Comparison of ENCODE assay signal across 1 cellular context in the genomic region with DNA sequence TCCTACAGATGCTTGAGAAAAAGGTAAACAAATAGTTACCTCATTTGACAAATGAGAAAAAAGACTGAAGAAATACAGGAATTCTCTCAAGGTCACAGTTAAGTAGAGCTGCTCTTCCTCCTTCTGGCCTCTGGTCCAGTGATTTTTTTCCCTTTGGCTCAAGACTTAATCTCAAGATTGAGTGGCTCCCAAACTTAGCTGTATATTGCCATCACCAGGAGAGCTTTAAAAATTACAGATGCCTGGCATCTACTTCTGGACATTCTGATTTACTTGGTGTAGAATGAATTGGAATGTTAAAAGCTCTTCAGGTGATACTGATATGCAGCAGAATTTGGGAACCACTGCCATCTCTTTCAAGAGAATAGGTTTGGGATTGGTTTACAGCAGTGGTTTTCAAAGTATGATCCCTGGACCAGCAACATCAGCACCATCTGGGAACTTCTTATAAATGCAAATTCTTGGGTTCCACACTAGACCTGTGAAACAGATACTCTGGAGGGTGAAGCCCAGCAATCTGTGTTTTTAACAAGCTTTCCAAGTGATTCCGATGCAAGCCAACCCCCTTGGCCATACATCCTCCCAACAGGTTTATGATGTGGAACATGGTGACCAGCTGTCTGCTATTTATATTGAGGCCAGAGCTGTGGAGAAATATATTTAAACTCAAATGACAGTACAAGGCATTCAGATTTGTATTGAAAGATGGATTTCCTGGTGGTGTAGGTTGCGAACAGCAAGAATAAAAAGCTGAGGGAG.
TF ChIP-seq lines count a peak whose summit lies in the region.

No MANE protein-coding gene starts in this region.

TF ChIP-seq in SK-N-SH, 30 proteins besides CTCF, POLR2A, EP300 and RAD21:
- TF ChIP-seq, protein P1, sequence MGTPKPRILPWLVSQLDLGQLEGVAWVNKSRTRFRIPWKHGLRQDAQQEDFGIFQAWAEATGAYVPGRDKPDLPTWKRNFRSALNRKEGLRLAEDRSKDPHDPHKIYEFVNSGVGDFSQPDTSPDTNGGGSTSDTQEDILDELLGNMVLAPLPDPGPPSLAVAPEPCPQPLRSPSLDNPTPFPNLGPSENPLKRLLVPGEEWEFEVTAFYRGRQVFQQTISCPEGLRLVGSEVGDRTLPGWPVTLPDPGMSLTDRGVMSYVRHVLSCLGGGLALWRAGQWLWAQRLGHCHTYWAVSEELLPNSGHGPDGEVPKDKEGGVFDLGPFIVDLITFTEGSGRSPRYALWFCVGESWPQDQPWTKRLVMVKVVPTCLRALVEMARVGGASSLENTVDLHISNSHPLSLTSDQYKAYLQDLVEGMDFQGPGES (IDR thresholded peaks at IDR 0.05; ENCODE audit: low read depth, low read length) = no peak
- TF ChIP-seq, protein P2, sequence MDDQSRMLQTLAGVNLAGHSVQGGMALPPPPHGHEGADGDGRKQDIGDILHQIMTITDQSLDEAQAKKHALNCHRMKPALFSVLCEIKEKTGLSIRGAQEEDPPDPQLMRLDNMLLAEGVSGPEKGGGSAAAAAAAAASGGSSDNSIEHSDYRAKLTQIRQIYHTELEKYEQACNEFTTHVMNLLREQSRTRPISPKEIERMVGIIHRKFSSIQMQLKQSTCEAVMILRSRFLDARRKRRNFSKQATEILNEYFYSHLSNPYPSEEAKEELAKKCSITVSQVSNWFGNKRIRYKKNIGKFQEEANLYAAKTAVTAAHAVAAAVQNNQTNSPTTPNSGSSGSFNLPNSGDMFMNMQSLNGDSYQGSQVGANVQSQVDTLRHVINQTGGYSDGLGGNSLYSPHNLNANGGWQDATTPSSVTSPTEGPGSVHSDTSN (IDR thresholded peaks at IDR 0.05) = no peak
- TF ChIP-seq, protein P3, sequence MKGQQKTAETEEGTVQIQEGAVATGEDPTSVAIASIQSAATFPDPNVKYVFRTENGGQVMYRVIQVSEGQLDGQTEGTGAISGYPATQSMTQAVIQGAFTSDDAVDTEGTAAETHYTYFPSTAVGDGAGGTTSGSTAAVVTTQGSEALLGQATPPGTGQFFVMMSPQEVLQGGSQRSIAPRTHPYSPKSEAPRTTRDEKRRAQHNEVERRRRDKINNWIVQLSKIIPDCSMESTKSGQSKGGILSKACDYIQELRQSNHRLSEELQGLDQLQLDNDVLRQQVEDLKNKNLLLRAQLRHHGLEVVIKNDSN (IDR thresholded peaks at IDR 0.05; ENCODE audit: borderline replicate concordance, low read depth) = no peak
- TF ChIP-seq REST (IDR thresholded peaks at IDR 0.05; ENCODE audit: low read depth, low read length) = no peak
- TF ChIP-seq FOXM1 (IDR thresholded peaks at IDR 0.05; ENCODE audit: low read depth) = no peak
- no peak for TF ChIP-seq FOSL2 (IDR thresholded peaks at IDR 0.05; ENCODE audit: borderline replicate concordance, low read depth)
- no peak for TF ChIP-seq MEF2A (IDR thresholded peaks at IDR 0.05; ENCODE audit: borderline replicate concordance, low read depth)
- TF ChIP-seq, protein P4, sequence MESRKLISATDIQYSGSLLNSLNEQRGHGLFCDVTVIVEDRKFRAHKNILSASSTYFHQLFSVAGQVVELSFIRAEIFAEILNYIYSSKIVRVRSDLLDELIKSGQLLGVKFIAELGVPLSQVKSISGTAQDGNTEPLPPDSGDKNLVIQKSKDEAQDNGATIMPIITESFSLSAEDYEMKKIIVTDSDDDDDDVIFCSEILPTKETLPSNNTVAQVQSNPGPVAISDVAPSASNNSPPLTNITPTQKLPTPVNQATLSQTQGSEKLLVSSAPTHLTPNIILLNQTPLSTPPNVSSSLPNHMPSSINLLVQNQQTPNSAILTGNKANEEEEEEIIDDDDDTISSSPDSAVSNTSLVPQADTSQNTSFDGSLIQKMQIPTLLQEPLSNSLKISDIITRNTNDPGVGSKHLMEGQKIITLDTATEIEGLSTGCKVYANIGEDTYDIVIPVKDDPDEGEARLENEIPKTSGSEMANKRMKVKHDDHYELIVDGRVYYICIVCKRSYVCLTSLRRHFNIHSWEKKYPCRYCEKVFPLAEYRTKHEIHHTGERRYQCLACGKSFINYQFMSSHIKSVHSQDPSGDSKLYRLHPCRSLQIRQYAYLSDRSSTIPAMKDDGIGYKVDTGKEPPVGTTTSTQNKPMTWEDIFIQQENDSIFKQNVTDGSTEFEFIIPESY (IDR thresholded peaks at IDR 0.05; ENCODE audit: borderline replicate concordance, low read depth) = no peak
- TF ChIP-seq ELF1 (IDR thresholded peaks at IDR 0.05) = no peak
- TF ChIP-seq, protein P5, sequence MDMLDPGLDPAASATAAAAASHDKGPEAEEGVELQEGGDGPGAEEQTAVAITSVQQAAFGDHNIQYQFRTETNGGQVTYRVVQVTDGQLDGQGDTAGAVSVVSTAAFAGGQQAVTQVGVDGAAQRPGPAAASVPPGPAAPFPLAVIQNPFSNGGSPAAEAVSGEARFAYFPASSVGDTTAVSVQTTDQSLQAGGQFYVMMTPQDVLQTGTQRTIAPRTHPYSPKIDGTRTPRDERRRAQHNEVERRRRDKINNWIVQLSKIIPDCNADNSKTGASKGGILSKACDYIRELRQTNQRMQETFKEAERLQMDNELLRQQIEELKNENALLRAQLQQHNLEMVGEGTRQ (IDR thresholded peaks at IDR 0.05; ENCODE audit: borderline replicate concordance, low read depth, low read length) = no peak
- no peak for TF ChIP-seq SMC3 (IDR thresholded peaks at IDR 0.05; ENCODE audit: low read depth, low read length)
- TF ChIP-seq RFX5 (IDR thresholded peaks at IDR 0.05; ENCODE audit: low read length) = no peak
- TF ChIP-seq NRF1 (IDR thresholded peaks at IDR 0.05; ENCODE audit: low read depth, low read length) = no peak
- no peak for TF ChIP-seq CHD2 (IDR thresholded peaks at IDR 0.05; ENCODE audit: low read length, partially characterized antibody)
- TF ChIP-seq FOXJ3 (CRISPR knock-in tag; IDR thresholded peaks at IDR 0.05) = no peak
- TF ChIP-seq TCF12 (IDR thresholded peaks at IDR 0.05) = no peak
- no peak for TF ChIP-seq JUND (IDR thresholded peaks at IDR 0.05)
